ENCODE assay signal across 30 cellular contexts in the genomic region with DNA sequence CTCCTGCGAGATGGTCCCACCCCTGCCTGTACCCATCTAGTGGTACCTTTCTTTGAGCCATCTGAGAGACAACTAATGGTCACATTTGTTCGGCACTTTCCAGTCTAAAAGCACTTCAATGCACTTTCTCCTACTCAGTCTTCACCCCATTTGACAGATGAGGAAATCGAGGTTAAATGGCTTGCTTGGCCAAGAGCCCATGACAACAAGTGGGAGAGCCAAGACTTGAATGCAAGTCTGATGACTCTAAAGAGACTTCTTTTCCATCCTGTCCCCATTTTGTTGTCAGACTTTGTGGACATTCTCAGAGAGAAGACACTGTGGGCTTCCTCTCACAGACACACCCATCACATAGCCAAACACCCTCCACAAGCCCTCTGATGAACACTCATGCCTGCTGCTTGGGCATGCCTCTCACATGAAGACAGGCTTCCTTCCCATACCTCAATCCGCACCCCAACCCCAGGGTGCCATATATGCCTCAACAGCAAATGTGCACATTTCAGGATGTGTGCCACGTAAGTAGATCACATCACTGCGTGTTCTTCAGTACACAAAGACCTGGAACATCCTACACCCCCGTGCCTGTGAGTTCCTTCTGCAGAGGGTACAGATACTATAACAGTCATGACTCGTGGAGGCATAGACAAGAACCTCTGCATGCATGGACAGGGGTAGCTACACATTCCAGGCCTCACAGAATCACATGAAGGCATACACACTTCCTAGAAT. TPM values are rescaled to one million over a fixed set of nuclear protein-coding genes. Genes with fewer than 3 reads are reported as not detected.
DNase-seq lines count a peak whose midpoint lies in the region; ATAC-seq and TF ChIP-seq lines count a peak whose summit lies in the region.
"Had no signal": no experiment of that assay in that cellular context is flagged by ENCODE, and none has a peak within 500 bp of the region (broad histone marks: within the 10 kb centered on the region; RNA-seq: fewer than 3 reads in every experiment).

No MANE protein-coding gene starts in this region.

- H3K36me3 ChIP-seq in right atrium auricular region (peaks cover 29% of the 10 kb centered on the region), neural progenitor cell (no peaks in the 10 kb centered on the region)
- H3K36me3 ChIP-seq: Peyer's patch, SJSA1, uterus had no signal

- H3K27ac Mint-ChIP-seq in endothelial cell (ENCODE audit: unreplicated experiment) (peak overlapping the region; percentile 1), neural progenitor cell (peak overlapping the region; percentile 100)
- H3K27ac Mint-ChIP-seq: activated CD4-positive, alpha-beta memory T cell treated with anti-CD3 and anti-CD28 coated beads, Interleukin-2, amount 10 ng/mL, durations not matched to agents 7 days and 5 days; memory B cell had no signal

- TF ChIP-seq CTCF in right atrium auricular region (IDR thresholded peaks at IDR 0.05) = no peak
- no peak for TF ChIP-seq CTCF in endothelial cell (IDR thresholded peaks at IDR 0.05; ENCODE audit: unreplicated experiment)
- no peak for TF ChIP-seq CTCF in neural progenitor cell (IDR thresholded peaks at IDR 0.05)

- H3K9me3 ChIP-seq in right atrium auricular region (no peaks in the 10 kb centered on the region), neural progenitor cell (ENCODE audit: low read depth) (no peaks in the 10 kb centered on the region)
- H3K9me3 ChIP-seq: Peyer's patch, SJSA1, uterus had no signal

- H3K36me3 Mint-ChIP-seq in endothelial cell (ENCODE audit: low read depth, unreplicated experiment) = peaks cover 3% of the 10 kb centered on the region
- peaks cover 2% of the 10 kb centered on the region for H3K36me3 Mint-ChIP-seq in neural progenitor cell
- H3K36me3 Mint-ChIP-seq: memory B cell had no signal

- H3K79me2 ChIP-seq in neural progenitor cell (ENCODE audit: low read depth) = no peaks in the 10 kb centered on the region

- intact Hi-C loops in left ventricle myocardium superior (cut with micrococcal nuclease) = no loop called here

- no peaks in the 10 kb centered on the region for H3K27me3 ChIP-seq in right atrium auricular region
- H3K27me3 ChIP-seq in neural progenitor cell = no peaks in the 10 kb centered on the region
- H3K27me3 ChIP-seq: Peyer's patch, SJSA1, uterus had no signal

- no peak overlapping the region for H3K4me2 ChIP-seq in neural progenitor cell

- peaks cover 37% of the 10 kb centered on the region for H3F3A ChIP-seq in neural progenitor cell (ENCODE audit: low read depth)

- H4K20me1 ChIP-seq in neural progenitor cell (ENCODE audit: low read depth) = no peaks in the 10 kb centered on the region

- H3K27ac ChIP-seq in right atrium auricular region = peak overlapping the region; percentile 82 to 92
- no peak overlapping the region for H3K27ac ChIP-seq in neural progenitor cell
- H3K27ac ChIP-seq: C4-2B, Peyer's patch, SJSA1, uterus had no signal

- H3K4me3 Mint-ChIP-seq in endothelial cell (ENCODE audit: unreplicated experiment) = peak overlapping the region; percentile 26
- peak overlapping the region; percentile 17 for H3K4me3 Mint-ChIP-seq in neural progenitor cell
- H3K4me3 Mint-ChIP-seq: activated CD4-positive, alpha-beta memory T cell treated with anti-CD3 and anti-CD28 coated beads, Interleukin-2, amount 10 ng/mL, durations not matched to agents 7 days and 5 days; memory B cell had no signal

- H3K9ac ChIP-seq in neural progenitor cell = no peak overlapping the region

- H3K4me1 Mint-ChIP-seq in endothelial cell (ENCODE audit: unreplicated experiment) (peaks cover 34% of the 10 kb centered on the region), neural progenitor cell (peaks cover 77% of the 10 kb centered on the region)
- H3K4me1 Mint-ChIP-seq: activated CD4-positive, alpha-beta memory T cell treated with anti-CD3 and anti-CD28 coated beads, Interleukin-2, amount 10 ng/mL, durations not matched to agents 7 days and 5 days; memory B cell had no signal

- H3K9me3 Mint-ChIP-seq in endothelial cell (ENCODE audit: unreplicated experiment) = no peaks in the 10 kb centered on the region
- peaks cover 5% of the 10 kb centered on the region for H3K9me3 Mint-ChIP-seq in neural progenitor cell
- H3K9me3 Mint-ChIP-seq: activated CD4-positive, alpha-beta memory T cell treated with anti-CD3 and anti-CD28 coated beads, Interleukin-2, amount 10 ng/mL, durations not matched to agents 7 days and 5 days; memory B cell had no signal

- ATAC-seq in left ventricle myocardium superior = no peak
- no peak for ATAC-seq in HG03025 (IDR thresholded peaks at IDR 0.05; ENCODE audit: low FRiP score, unreplicated experiment)

- DNase-seq in right atrium auricular region (ENCODE audit: low spot score) = peak; percentile 42
- no peak for DNase-seq in left ventricle myocardium superior
- no peak for DNase-seq in endothelial cell (ENCODE audit: low spot score)
- DNase-seq in neural progenitor cell (ENCODE audit: low spot score) = no peak
- peak; percentile 22 for DNase-seq in superior temporal gyrus (ENCODE audit: extremely low spot score)
- DNase-seq in NCI-H2081 (lab: John Stamatoyannopoulos, UW) = no peak
- no peak for DNase-seq in 8988T
- DNase-seq: activated CD4-positive, alpha-beta memory T cell treated with anti-CD3 and anti-CD28 coated beads, Interleukin-2, amount 10 ng/mL, durations not matched to agents 7 days and 5 days; activated CD4-positive, alpha-beta T cell treated with anti-CD3 and anti-CD28 coated beads for 1 hour; activated gamma-delta T cell treated with Interleukin-2 at 50 U/mL for 16 hours; DMS79 treated with DMSO at 0.1 percent for 48 hours; effector memory CD4-positive, alpha-beta T cell; GF-D8; NCI-H1105; NCI-H2029 treated with DMSO at 0.1 percent for 48 hours; NCI-H226; NCI-H69; retina; stimulated activated CD4-positive, alpha-beta T cell treated with anti-CD3 and anti-CD28 coated beads, Interleukin-12 subunit alpha, Interleukin-12 subunit beta, amount 100 ng/mL, for 4 hours; stimulated activated CD4-positive, alpha-beta T cell treated with anti-CD3 and anti-CD28 coated beads, Interleukin-4, amount 100 ng/mL, for 1 hour; T-helper 1 cell; uterus had no signal

- H3K4me1 ChIP-seq in right atrium auricular region (peaks cover 0 to 43% of the 10 kb centered on the region in 2 donors), neural progenitor cell (peaks cover 56% of the 10 kb centered on the region)
- H3K4me1 ChIP-seq: Peyer's patch, SJSA1, uterus had no signal

- peaks cover 14% of the 10 kb centered on the region for H3K27me3 Mint-ChIP-seq in endothelial cell (ENCODE audit: unreplicated experiment)
- H3K27me3 Mint-ChIP-seq in neural progenitor cell (ENCODE audit: insufficient read depth, low read depth) = peaks cover 4% of the 10 kb centered on the region

- no peak overlapping the region for H2AFZ ChIP-seq in neural progenitor cell (replicated peaks)

- H3K4me3 ChIP-seq in right atrium auricular region (peak overlapping the region; percentile 27 to 32), neural progenitor cell (no peak overlapping the region)
- H3K4me3 ChIP-seq: Peyer's patch, SJSA1, uterus had no signal

RNA-seq across cellular contexts. Expression of a gene that starts 0.8 kb away (rescaled TPM):
- total RNA-seq in right atrium auricular region (1,000 to 10,000 TPM; 1,082 to 4,592 TPM), left ventricle myocardium superior (12,717 TPM), endothelial cell (ENCODE audit: unreplicated experiment) (0.18 TPM), neural progenitor cell (ENCODE audit: low replicate concordance) (0.19 TPM in 1 of 2 replicates, not detected in the other)
- total RNA-seq: M059J, omental fat pad, SJSA1 had no signal

RNA-seq across cellular contexts. Expression of a gene that starts 26.6 kb away (rescaled TPM):
- total RNA-seq in right atrium auricular region (over 10,000 TPM in 1 of 2 donors, 1,000 to 10,000 TPM in 1; 8,253 to 13,240 TPM), left ventricle myocardium superior (4,258 TPM), endothelial cell (ENCODE audit: unreplicated experiment) (1.6 TPM), neural progenitor cell (ENCODE audit: low replicate concordance) (0.03 TPM in 1 of 2 replicates, not detected in the other)
- total RNA-seq: M059J, omental fat pad, Peyer's patch, SJSA1, temporal lobe had no signal

RNA-seq across cellular contexts. Expression of a gene that starts 34.8 kb away (rescaled TPM):
- total RNA-seq in right atrium auricular region = 10 to 100 TPM; 19.5 to 24.3 TPM
- 18.6 TPM for total RNA-seq in left ventricle myocardium superior
- total RNA-seq in endothelial cell (ENCODE audit: unreplicated experiment) = 37.7 TPM
- total RNA-seq in neural progenitor cell (ENCODE audit: low replicate concordance) = 51.1 and 60.1 TPM in 2 replicates

RNA-seq across cellular contexts. Expression of a gene that starts 57.8 kb away (rescaled TPM):
- not detected for total RNA-seq in right atrium auricular region
- total RNA-seq in left ventricle myocardium superior = not detected
- 0.26 TPM for total RNA-seq in endothelial cell (ENCODE audit: unreplicated experiment)
- 4.3 and 6.9 TPM in 2 replicates for total RNA-seq in neural progenitor cell (ENCODE audit: low replicate concordance)
- total RNA-seq: activated CD4-positive, alpha-beta memory T cell treated with anti-CD3 and anti-CD28 coated beads, Interleukin-2, amount 10 ng/mL, durations not matched to agents 7 days and 5 days; M059J; omental fat pad; Peyer's patch; SJSA1 had no signal

Comparison
In these comparisons a context has a peak if more than half of its experiments do, and no peak if none do; other contexts are left out.
1. DNase-seq: peak in right atrium auricular region (single experiment) and superior temporal gyrus (single experiment); none in left ventricle myocardium superior (single experiment), endothelial cell (single experiment), neural progenitor cell (single experiment), NCI-H2081 (0 of 2) and 8988T (single experiment).
2. RNA of a gene that starts 0.8 kb away (total RNA-seq): 12,717 TPM in left ventricle myocardium superior (single experiment) and 1,082 to 4,592 TPM in right atrium auricular region; 0.18 TPM in endothelial cell (single experiment) and 0.19 TPM in neural progenitor cell; every median in the first group is over 100 times any median in the second.
3. RNA of a gene that starts 26.6 kb away (total RNA-seq): 8,253 to 13,240 TPM in right atrium auricular region and 4,258 TPM in left ventricle myocardium superior (single experiment); 1.6 TPM in endothelial cell (single experiment) and 0.03 TPM in neural progenitor cell; every median in the first group is over 1,000 times any median in the second.